18 cellular contexts compared by ENCODE assay signal in the genomic region with DNA sequence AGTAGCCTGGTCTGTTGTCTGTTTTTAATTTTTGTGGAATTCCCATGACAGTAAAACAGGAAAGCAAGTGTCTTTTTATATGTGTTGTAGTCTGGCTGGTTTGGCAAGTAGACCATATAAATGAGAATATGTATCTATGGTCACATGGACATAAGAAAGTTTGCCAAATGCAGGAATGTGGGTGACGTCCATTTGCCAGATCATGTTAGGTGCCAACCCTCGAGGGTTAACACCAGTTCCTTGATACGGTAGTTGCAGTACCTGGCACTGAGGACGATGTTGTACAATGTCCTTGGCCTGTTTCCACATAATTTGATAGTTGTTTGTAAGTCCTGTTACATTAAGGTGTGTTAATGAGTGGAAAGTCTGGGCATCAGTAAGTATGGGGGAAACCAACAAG. TPM values are rescaled to one million over a fixed set of nuclear protein-coding genes. Genes with fewer than 3 reads are reported as not detected.
DNase-seq lines count a peak whose midpoint lies in the region; ATAC-seq, FAIRE-seq and TF ChIP-seq lines count a peak whose summit lies in the region.
"Had no signal": no experiment of that assay in that cellular context is flagged by ENCODE, and none has a peak within 500 bp of the region (broad histone marks: within the 10 kb centered on the region; RNA-seq: fewer than 3 reads in every experiment).

No MANE protein-coding gene starts in this region.

- FAIRE-seq in GM12891 (lab: Jason Lieb, UNC) = peak; percentile 28

- H3K27ac ChIP-seq in AG04450 (ENCODE audit: low read depth, low read length) = no peak overlapping the region
- H3K27ac ChIP-seq: gastroesophageal sphincter had no signal

- H3K36me3 ChIP-seq in kidney epithelial cell (ENCODE audit: control insufficient read depth, insufficient read depth, low read length) = no peaks in the 10 kb centered on the region

- POLR2A ChIA-PET in AG04450 (lab: Yijun Ruan, JAX) = no interaction called here
- POLR2A ChIA-PET in activated CD8-positive, alpha-beta T cell treated with anti-CD3 and anti-CD28 coated beads, Interleukin-2, amount 10 ng/mL, durations not matched to agents 7 days and 5 days (lab: Charles Lee) = no interaction called here

- no peaks in the 10 kb centered on the region for H3K27me3 Mint-ChIP-seq in activated CD8-positive, alpha-beta T cell treated with anti-CD3 and anti-CD28 coated beads, Interleukin-2, amount 10 ng/mL, durations not matched to agents 7 days and 5 days (ENCODE audit: low read depth)

- ATAC-seq in activated CD8-positive, alpha-beta T cell treated with anti-CD3 and anti-CD28 coated beads, Interleukin-2, amount 10 ng/mL, durations not matched to agents 7 days and 5 days = no peak
- ATAC-seq: gastroesophageal sphincter had no signal

- in situ Hi-C loops in T47D (cut with HindIII; ENCODE audit: low pct_unique_long_range_greater_than_20kb, low sequenced_read_pairs) = no loop called here

- H3K9me3 ChIP-seq in AG04450 (ENCODE audit: control insufficient read depth, insufficient read depth, low read length) = peaks cover 3% of the 10 kb centered on the region; the same call in 1 of the 2 replicates
- H3K9me3 ChIP-seq: gastroesophageal sphincter, testis had no signal

- CTCF ChIA-PET in AG04450 (lab: Charles Lee) = no interaction called here
- CTCF ChIA-PET in activated CD8-positive, alpha-beta T cell treated with anti-CD3 and anti-CD28 coated beads, Interleukin-2, amount 10 ng/mL, durations not matched to agents 7 days and 5 days (lab: Charles Lee) = no interaction called here

- H3K9me3 Mint-ChIP-seq in activated CD8-positive, alpha-beta T cell treated with anti-CD3 and anti-CD28 coated beads, Interleukin-2, amount 10 ng/mL, durations not matched to agents 7 days and 5 days (ENCODE audit: insufficient read depth) = no peaks in the 10 kb centered on the region

- H3K27ac Mint-ChIP-seq in activated CD8-positive, alpha-beta T cell treated with anti-CD3 and anti-CD28 coated beads, Interleukin-2, amount 10 ng/mL, durations not matched to agents 7 days and 5 days = no peak overlapping the region
- H3K27ac Mint-ChIP-seq: activated T-helper 1 cell treated with anti-CD3 and anti-CD28 coated beads, Interleukin-12 subunit alpha, Interleukin-12 subunit beta, Interleukin-2, Interleukin-4 antibody, amounts not matched to agents 30 ng/mL and 10 ng/mL and 1 ng/mL, durations not matched to agents 14 hours and 24 hours and 36 hours had no signal

- H3K27me3 ChIP-seq in AG04450 (ENCODE audit: control insufficient read depth, insufficient read depth, low read length) = no peaks in the 10 kb centered on the region
- H3K27me3 ChIP-seq in kidney epithelial cell (ENCODE audit: control insufficient read depth, insufficient read depth, low read length) = no peaks in the 10 kb centered on the region
- H3K27me3 ChIP-seq: gastroesophageal sphincter, MG63, testis had no signal

- DNase-seq in AG04450 (ENCODE audit: low read depth, low spot score) (no peak), GM12891 (ENCODE audit: insufficient read length, low spot score) (no peak), T47D (ENCODE audit: low read depth in 1 of 2, low spot score in 1 of 2) (peak; percentile 20 to 78), kidney epithelial cell (ENCODE audit: low read depth) (no peak), NOMO-1 treated with dmso at 0.1 percent for 144 hours (lab: John Stamatoyannopoulos, UW; ENCODE audit: unreplicated experiment) (no peak)
- no peak for DNase-seq in activated CD8-positive, alpha-beta T cell treated with anti-CD3 and anti-CD28 coated beads, Interleukin-2, amount 10 ng/mL, durations not matched to agents 7 days and 5 days
- no peak for DNase-seq in stimulated activated CD4-positive, alpha-beta T cell treated with anti-CD3 and anti-CD28 coated beads, Interleukin-2, amount 100 ng/mL, for 24 hours
- DNase-seq in stimulated activated CD8-positive, alpha-beta memory T cell treated with anti-CD3 and anti-CD28 coated beads, Interleukin-4, amount 100 ng/mL, for 48 hours = no peak
- DNase-seq: activated CD4-positive, alpha-beta T cell treated with anti-CD3 and anti-CD28 coated beads, Interleukin-2, amount 50 U/mL, for 48 hours; cerebellar nuclear complex; effector memory CD4-positive, alpha-beta T cell; MG63; NCI-H2029; NCI-H526 treated with DMSO at 0.1 percent for 48 hours; stimulated activated CD4-positive, alpha-beta T cell treated with anti-CD3 and anti-CD28 coated beads, Interleukin-4, amount 100 ng/mL, for 4 hours; testis had no signal

- H3K4me1 Mint-ChIP-seq in activated CD8-positive, alpha-beta T cell treated with anti-CD3 and anti-CD28 coated beads, Interleukin-2, amount 10 ng/mL, durations not matched to agents 7 days and 5 days (ENCODE audit: low read depth) = peaks cover 50% of the 10 kb centered on the region

- TF ChIP-seq CTCF in AG04450 (IDR thresholded peaks at IDR 0.05; ENCODE audit: low read depth, low read length) (no peak), kidney epithelial cell (IDR thresholded peaks at IDR 0.05; ENCODE audit: insufficient read depth, low read length, poor library complexity, severe bottlenecking) (no peak)

- no peak for TF ChIP-seq POLR2A in GM12891 (IDR thresholded peaks at IDR 0.05; ENCODE audit: low read depth, low read length)

- peaks cover 60% of the 10 kb centered on the region for H3K36me3 Mint-ChIP-seq in activated CD8-positive, alpha-beta T cell treated with anti-CD3 and anti-CD28 coated beads, Interleukin-2, amount 10 ng/mL, durations not matched to agents 7 days and 5 days (ENCODE audit: low read depth)

- H3K4me3 Mint-ChIP-seq in activated CD8-positive, alpha-beta T cell treated with anti-CD3 and anti-CD28 coated beads, Interleukin-2, amount 10 ng/mL, durations not matched to agents 7 days and 5 days = no peak overlapping the region
- H3K4me3 Mint-ChIP-seq: activated T-helper 1 cell treated with anti-CD3 and anti-CD28 coated beads, Interleukin-12 subunit alpha, Interleukin-12 subunit beta, Interleukin-2, Interleukin-4 antibody, amounts not matched to agents 30 ng/mL and 10 ng/mL and 1 ng/mL, durations not matched to agents 14 hours and 24 hours and 36 hours had no signal

- peak overlapping the region; percentile 8 for H3K4me3 ChIP-seq in AG04450 (ENCODE audit: low read depth, low read length)
- H3K4me3 ChIP-seq in kidney epithelial cell (ENCODE audit: low read depth, low read length) = peak overlapping the region; percentile 19
- H3K4me3 ChIP-seq: gastroesophageal sphincter, MG63, testis had no signal

TF ChIP-seq in GM12891, 5 proteins besides CTCF, POLR2A, EP300 and RAD21:
- no peak for TF ChIP-seq SPI1 (IDR thresholded peaks at IDR 0.05; ENCODE audit: low read depth, low read length)
- no peak for TF ChIP-seq PAX5 (IDR thresholded peaks at IDR 0.05; ENCODE audit: insufficient read depth, low read length, severe bottlenecking)
- TF ChIP-seq TAF1 (IDR thresholded peaks at IDR 0.05; ENCODE audit: low read depth, low read length) = no peak
- no peak for TF ChIP-seq POU2F2 (IDR thresholded peaks at IDR 0.05; ENCODE audit: low read depth, low read length)
- no peak for TF ChIP-seq POLR2AphosphoS5 (IDR thresholded peaks at IDR 0.05; ENCODE audit: low read depth, low read length)

RNA-seq across cellular contexts. Expression of a gene that starts 6.2 kb away (rescaled TPM):
- polyA plus RNA-seq in AG04450 (2011; rRNA removed) = 150 and 152 TPM in 2 replicates
- polyA minus RNA-seq in AG04450 (2011; rRNA and poly(A)+ RNA removed) = 140 and 149 TPM in 2 replicates
- 94.4 TPM for polyA plus RNA-seq in GM12891 (2012; ENCODE audit: low read depth, missing spikeins)
- total RNA-seq in kidney epithelial cell = 134 and 194 TPM in 2 replicates
- total RNA-seq in activated CD8-positive, alpha-beta T cell treated with anti-CD3 and anti-CD28 coated beads, Interleukin-2, amount 10 ng/mL, durations not matched to agents 7 days and 5 days = 100 to 1,000 TPM; 120 to 135 TPM

RNA-seq across cellular contexts. Expression of a gene that starts 6.5 kb away (rescaled TPM):
- 58.1 and 70.0 TPM in 2 replicates for polyA plus RNA-seq in AG04450 (2011; rRNA removed)
- polyA minus RNA-seq in AG04450 (2011; rRNA and poly(A)+ RNA removed) = 46.9 and 64.4 TPM in 2 replicates
- polyA plus RNA-seq in GM12891 (2012; ENCODE audit: low read depth, missing spikeins) = 39.6 TPM
- 21.4 and 32.7 TPM in 2 replicates for total RNA-seq in kidney epithelial cell
- total RNA-seq in activated CD8-positive, alpha-beta T cell treated with anti-CD3 and anti-CD28 coated beads, Interleukin-2, amount 10 ng/mL, durations not matched to agents 7 days and 5 days = 10 to 100 TPM; 63.8 to 68.9 TPM

Comparison
In these comparisons a context has a peak if more than half of its experiments do, and no peak if none do; other contexts are left out.
1. DNase-seq: peak in T47D (2 of 2); none in AG04450 (single experiment), GM12891 (single experiment), kidney epithelial cell (single experiment), activated CD8-positive, alpha-beta T cell treated with anti-CD3 and anti-CD28 coated beads, Interleukin-2, amount 10 ng/mL, durations not matched to agents 7 days and 5 days (single experiment), stimulated activated CD4-positive, alpha-beta T cell treated with anti-CD3 and anti-CD28 coated beads, Interleukin-2, amount 100 ng/mL, for 24 hours (0 of 2), stimulated activated CD8-positive, alpha-beta memory T cell treated with anti-CD3 and anti-CD28 coated beads, Interleukin-4, amount 100 ng/mL, for 48 hours (single experiment) and NOMO-1 treated with dmso at 0.1 percent for 144 hours (single experiment).